ENCODE assay signal across 10 cellular contexts in genomic region chr16:88446736-88447135, GRCh38.
"Had no signal": no experiment of that assay in that cellular context is flagged by ENCODE, and none has a peak within 500 bp of the region (broad histone marks: within the 10 kb centered on the region; RNA-seq: fewer than 3 reads in every experiment).

No MANE protein-coding gene starts in this region.

- H3K4me3 ChIP-seq: GM23248 had no signal

- H3K36me3 Mint-ChIP-seq: IgD-negative memory B cell had no signal

- H3K27ac Mint-ChIP-seq: H9, IgD-negative memory B cell had no signal

- H3K4me2 ChIP-seq: KMS-11 had no signal

- FAIRE-seq: H54, HepG2 had no signal

- H3K9ac ChIP-seq: GM23248, KMS-11 had no signal

- H3K27ac ChIP-seq: GM23248, HL-60, KMS-11 had no signal

- H3K4me3 Mint-ChIP-seq: H9 had no signal

- DNase-seq: GM23248, GOT3, H9, HCEC 1CT, KBM-7 had no signal

- H3K9me3 Mint-ChIP-seq: H9, IgD-negative memory B cell had no signal

- H2AFZ ChIP-seq: GM23248 had no signal
